Comparison of ENCODE assay signal across 10 cellular contexts in genomic region chr12:69685810-69686209, GRCh38. TPM values are rescaled to one million over a fixed set of nuclear protein-coding genes. Genes with fewer than 3 reads are reported as not detected.
A peak's percentile ranks its signal among the peaks of the same experiment; 100 is the strongest.
DNase-seq lines count a peak whose midpoint lies in the region; ATAC-seq and TF ChIP-seq lines count a peak whose summit lies in the region.
"Had no signal": no experiment of that assay in that cellular context is flagged by ENCODE, and none has a peak within 500 bp of the region (broad histone marks: within the 10 kb centered on the region; RNA-seq: fewer than 3 reads in every experiment).

No MANE protein-coding gene starts in this region.

- no peaks in the 10 kb centered on the region for H3K9me3 ChIP-seq in skeletal muscle satellite cell (replicated peaks; ENCODE audit: low read length)

- no peak overlapping the region for H3K4me3 Mint-ChIP-seq in activated CD8-positive, alpha-beta T cell treated with anti-CD3 and anti-CD28 coated beads for 36 hours
- H3K4me3 Mint-ChIP-seq in activated CD8-positive, alpha-beta T cell treated with anti-CD3 and anti-CD28 coated beads, Interleukin-2, amount 10 ng/mL, durations not matched to agents 7 days and 5 days = no peak overlapping the region
- H3K4me3 Mint-ChIP-seq in brain = no peak overlapping the region
- H3K4me3 Mint-ChIP-seq: IgD-negative memory B cell had no signal

- no peaks in the 10 kb centered on the region for H3K36me3 ChIP-seq in skeletal muscle satellite cell (ENCODE audit: insufficient read depth, low read length)

- no peak overlapping the region for H3K4me3 ChIP-seq in skeletal muscle satellite cell (ENCODE audit: low read length)

- intact Hi-C loops in activated CD8-positive, alpha-beta T cell treated with anti-CD3 and anti-CD28 coated beads for 36 hours (cut with micrococcal nuclease) = no loop called here

- H3K4me1 ChIP-seq in skeletal muscle satellite cell (ENCODE audit: control insufficient read depth, insufficient read depth, low read length) = peaks cover 43% of the 10 kb centered on the region

- H3K27ac Mint-ChIP-seq in activated CD8-positive, alpha-beta T cell treated with anti-CD3 and anti-CD28 coated beads for 36 hours = no peak overlapping the region
- no peak overlapping the region for H3K27ac Mint-ChIP-seq in activated CD8-positive, alpha-beta T cell treated with anti-CD3 and anti-CD28 coated beads, Interleukin-2, amount 10 ng/mL, durations not matched to agents 7 days and 5 days
- peak overlapping the region in 3 of 5 experiments; percentile 90 to 98 (median 91) for H3K27ac Mint-ChIP-seq in brain
- H3K27ac Mint-ChIP-seq: IgD-negative memory B cell had no signal

- peaks cover 6% of the 10 kb centered on the region for H3K27me3 Mint-ChIP-seq in activated CD8-positive, alpha-beta T cell treated with anti-CD3 and anti-CD28 coated beads for 36 hours
- H3K27me3 Mint-ChIP-seq in activated CD8-positive, alpha-beta T cell treated with anti-CD3 and anti-CD28 coated beads, Interleukin-2, amount 10 ng/mL, durations not matched to agents 7 days and 5 days (ENCODE audit: low read depth) = peaks cover 17% of the 10 kb centered on the region
- no peaks in the 10 kb centered on the region for H3K27me3 Mint-ChIP-seq in brain

- POLR2A ChIA-PET in activated CD8-positive, alpha-beta T cell treated with anti-CD3 and anti-CD28 coated beads for 36 hours (lab: Charles Lee) = no interaction called here
- POLR2A ChIA-PET in activated CD8-positive, alpha-beta T cell treated with anti-CD3 and anti-CD28 coated beads, Interleukin-2, amount 10 ng/mL, durations not matched to agents 7 days and 5 days (lab: Charles Lee) = no interaction called here
- POLR2A ChIA-PET in HEK293T (lab: Yijun Ruan, JAX) = no interaction called here

- peak; percentile 37 for ATAC-seq in activated CD8-positive, alpha-beta T cell treated with anti-CD3 and anti-CD28 coated beads for 36 hours
- no peak for ATAC-seq in activated CD8-positive, alpha-beta T cell treated with anti-CD3 and anti-CD28 coated beads, Interleukin-2, amount 10 ng/mL, durations not matched to agents 7 days and 5 days
- peak; percentile 59 for ATAC-seq in HG03175 (IDR thresholded peaks at IDR 0.05; ENCODE audit: unreplicated experiment)

- no peaks in the 10 kb centered on the region for H3K9me3 Mint-ChIP-seq in activated CD8-positive, alpha-beta T cell treated with anti-CD3 and anti-CD28 coated beads for 36 hours
- no peaks in the 10 kb centered on the region for H3K9me3 Mint-ChIP-seq in activated CD8-positive, alpha-beta T cell treated with anti-CD3 and anti-CD28 coated beads, Interleukin-2, amount 10 ng/mL, durations not matched to agents 7 days and 5 days (ENCODE audit: insufficient read depth)
- peaks cover 0 to 3% (median 0%) of the 10 kb centered on the region in 5 experiments for H3K9me3 Mint-ChIP-seq in brain
- H3K9me3 Mint-ChIP-seq: IgD-negative memory B cell had no signal

- H3K27me3 ChIP-seq in skeletal muscle satellite cell (ENCODE audit: control insufficient read depth, insufficient read depth, low read length) = no peaks in the 10 kb centered on the region

- peak overlapping the region; percentile 38 for H3K4me2 ChIP-seq in skeletal muscle satellite cell (ENCODE audit: low read length)

- peak overlapping the region; percentile 12 for H3K9ac ChIP-seq in skeletal muscle satellite cell (ENCODE audit: low read depth, low read length)

- H3K4me1 Mint-ChIP-seq in activated CD8-positive, alpha-beta T cell treated with anti-CD3 and anti-CD28 coated beads for 36 hours (ENCODE audit: low read depth) = peaks cover 8% of the 10 kb centered on the region
- H3K4me1 Mint-ChIP-seq in activated CD8-positive, alpha-beta T cell treated with anti-CD3 and anti-CD28 coated beads, Interleukin-2, amount 10 ng/mL, durations not matched to agents 7 days and 5 days (ENCODE audit: low read depth) = peaks cover 5% of the 10 kb centered on the region
- peaks cover 61% of the 10 kb centered on the region for H3K4me1 Mint-ChIP-seq in brain
- H3K4me1 Mint-ChIP-seq: IgD-negative memory B cell had no signal

- TF ChIP-seq CTCF in activated CD8-positive, alpha-beta T cell treated with anti-CD3 and anti-CD28 coated beads for 36 hours (IDR thresholded peaks at IDR 0.05) = no peak
- no peak for TF ChIP-seq CTCF in brain (conservative IDR thresholded peaks at IDR 0.05)

- H3K36me3 Mint-ChIP-seq in activated CD8-positive, alpha-beta T cell treated with anti-CD3 and anti-CD28 coated beads for 36 hours (ENCODE audit: low read depth) = no peaks in the 10 kb centered on the region
- no peaks in the 10 kb centered on the region for H3K36me3 Mint-ChIP-seq in activated CD8-positive, alpha-beta T cell treated with anti-CD3 and anti-CD28 coated beads, Interleukin-2, amount 10 ng/mL, durations not matched to agents 7 days and 5 days (ENCODE audit: low read depth)
- no peaks in the 10 kb centered on the region for H3K36me3 Mint-ChIP-seq in brain
- H3K36me3 Mint-ChIP-seq: IgD-negative memory B cell had no signal

- CTCF ChIA-PET in activated CD8-positive, alpha-beta T cell treated with anti-CD3 and anti-CD28 coated beads for 36 hours (lab: Charles Lee) = no interaction called here
- CTCF ChIA-PET in activated CD8-positive, alpha-beta T cell treated with anti-CD3 and anti-CD28 coated beads, Interleukin-2, amount 10 ng/mL, durations not matched to agents 7 days and 5 days (lab: Charles Lee) = no interaction called here
- CTCF ChIA-PET in HEK293T (lab: Yijun Ruan, JAX) = interaction anchor here (0.5 kb wide), 1 partner anchor 14 kb away, joined by 3 read pairs; no protein-coding TSS in a partner anchor

- no peak for DNase-seq in activated CD8-positive, alpha-beta T cell treated with anti-CD3 and anti-CD28 coated beads for 36 hours
- DNase-seq in activated CD8-positive, alpha-beta T cell treated with anti-CD3 and anti-CD28 coated beads, Interleukin-2, amount 10 ng/mL, durations not matched to agents 7 days and 5 days = no peak
- DNase-seq in SIG-M5 (lab: John Stamatoyannopoulos, UW) (no peak), NCI-H2171 (lab: John Stamatoyannopoulos, UW) (no peak), HEK293T (ENCODE audit: extremely low spot score) (no peak)
- DNase-seq: activated CD8-positive, alpha-beta memory T cell treated with anti-CD3 and anti-CD28 coated beads, Interleukin-2, amount 50 U/mL, for 48 hours had no signal

TF ChIP-seq in HEK293T, 16 proteins besides CTCF, POLR2A, EP300 and RAD21:
- TF ChIP-seq SP1 (IDR thresholded peaks at IDR 0.05) = no peak
- TF ChIP-seq NFRKB (IDR thresholded peaks at IDR 0.05) = no peak
- no peak for TF ChIP-seq SUZ12 (IDR thresholded peaks at IDR 0.05)
- no peak for TF ChIP-seq ELF4 (IDR thresholded peaks at IDR 0.05)
- TF ChIP-seq ZNF384 (IDR thresholded peaks at IDR 0.05) = no peak
- no peak for TF ChIP-seq TARDBP (IDR thresholded peaks at IDR 0.05)
- no peak for TF ChIP-seq CTBP1 (IDR thresholded peaks at IDR 0.05; ENCODE audit: borderline replicate concordance)
- no peak for TF ChIP-seq FOXA1 (IDR thresholded peaks at IDR 0.05)
- no peak for TF ChIP-seq BHLHE40 (IDR thresholded peaks at IDR 0.05; ENCODE audit: borderline replicate concordance)
- no peak for TF ChIP-seq HDGF (IDR thresholded peaks at IDR 0.05; ENCODE audit: borderline replicate concordance)
- no peak for TF ChIP-seq LEF1 (IDR thresholded peaks at IDR 0.05; ENCODE audit: borderline replicate concordance)
- no peak for TF ChIP-seq FOXM1 (IDR thresholded peaks at IDR 0.05; ENCODE audit: borderline replicate concordance)
- no peak for TF ChIP-seq ARNT (IDR thresholded peaks at IDR 0.05)
- TF ChIP-seq FOXK2 (IDR thresholded peaks at IDR 0.05) = no peak
- TF ChIP-seq L3MBTL2 (conservative IDR thresholded peaks at IDR 0.05) = no peak
- TF ChIP-seq, protein P1, sequence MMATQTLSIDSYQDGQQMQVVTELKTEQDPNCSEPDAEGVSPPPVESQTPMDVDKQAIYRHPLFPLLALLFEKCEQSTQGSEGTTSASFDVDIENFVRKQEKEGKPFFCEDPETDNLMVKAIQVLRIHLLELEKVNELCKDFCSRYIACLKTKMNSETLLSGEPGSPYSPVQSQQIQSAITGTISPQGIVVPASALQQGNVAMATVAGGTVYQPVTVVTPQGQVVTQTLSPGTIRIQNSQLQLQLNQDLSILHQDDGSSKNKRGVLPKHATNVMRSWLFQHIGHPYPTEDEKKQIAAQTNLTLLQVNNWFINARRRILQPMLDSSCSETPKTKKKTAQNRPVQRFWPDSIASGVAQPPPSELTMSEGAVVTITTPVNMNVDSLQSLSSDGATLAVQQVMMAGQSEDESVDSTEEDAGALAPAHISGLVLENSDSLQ (IDR thresholded peaks at IDR 0.05) = no peak

RNA-seq across cellular contexts. Expression of gene BEST3, which starts 13.3 kb away (rescaled TPM):
- total RNA-seq in activated CD8-positive, alpha-beta T cell treated with anti-CD3 and anti-CD28 coated beads for 36 hours = not detected
- not detected for total RNA-seq in activated CD8-positive, alpha-beta T cell treated with anti-CD3 and anti-CD28 coated beads, Interleukin-2, amount 10 ng/mL, durations not matched to agents 7 days and 5 days
- 5.9 TPM for polyA plus RNA-seq in brain (ENCODE audit: insufficient read depth, low read depth, low replicate concordance)
- 0.25 and 3.9 TPM in 2 replicates for total RNA-seq in skeletal muscle satellite cell (2012; rRNA removed)
- polyA plus RNA-seq: IgD-negative memory B cell had no signal

RNA-seq across cellular contexts. Expression of gene RAB3IP, which starts 52.9 kb away (rescaled TPM):
- 10 to 100 TPM; 31.4 to 37.2 TPM for total RNA-seq in activated CD8-positive, alpha-beta T cell treated with anti-CD3 and anti-CD28 coated beads for 36 hours
- total RNA-seq in activated CD8-positive, alpha-beta T cell treated with anti-CD3 and anti-CD28 coated beads, Interleukin-2, amount 10 ng/mL, durations not matched to agents 7 days and 5 days = 10 to 100 TPM; 26.2 to 27.7 TPM
- 63.3 TPM for polyA plus RNA-seq in brain (ENCODE audit: insufficient read depth, low read depth, low replicate concordance)
- 8.5 and 13.2 TPM in 2 replicates for total RNA-seq in skeletal muscle satellite cell (2012; rRNA removed)

Comparison
In these comparisons a context has a peak if more than half of its experiments do, and no peak if none do; other contexts are left out.
1. H3K27ac Mint-ChIP-seq: peak in brain (3 of 5); none in activated CD8-positive, alpha-beta T cell treated with anti-CD3 and anti-CD28 coated beads for 36 hours (single experiment) and activated CD8-positive, alpha-beta T cell treated with anti-CD3 and anti-CD28 coated beads, Interleukin-2, amount 10 ng/mL, durations not matched to agents 7 days and 5 days (single experiment).